Comparison of ENCODE assay signal across 18 cellular contexts in the genomic region with DNA sequence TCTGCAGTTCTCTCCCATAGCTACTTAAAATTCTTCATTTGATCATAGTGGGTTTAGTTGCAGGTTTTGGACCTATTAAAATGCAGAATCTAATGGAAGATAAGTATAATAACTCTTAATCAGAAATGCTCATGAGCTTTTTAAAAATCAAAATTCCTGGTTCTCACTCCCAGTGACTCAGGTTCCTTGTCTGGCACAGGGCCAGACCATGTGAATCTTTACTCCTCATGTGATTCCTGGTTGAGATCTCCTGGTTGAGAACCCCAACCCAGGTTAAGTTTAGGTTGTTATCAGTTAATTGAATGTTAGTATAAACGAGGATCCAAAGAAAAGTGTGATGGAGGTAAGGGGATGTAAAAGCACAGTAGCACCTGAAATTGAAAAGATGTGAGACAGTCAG. TPM values are rescaled to one million over a fixed set of nuclear protein-coding genes. Genes with fewer than 3 reads are reported as not detected.
DNase-seq lines count a peak whose midpoint lies in the region; ATAC-seq and TF ChIP-seq lines count a peak whose summit lies in the region.
"Had no signal": no experiment of that assay in that cellular context is flagged by ENCODE, and none has a peak within 500 bp of the region (broad histone marks: within the 10 kb centered on the region; RNA-seq: fewer than 3 reads in every experiment).

No MANE protein-coding gene starts in this region.

- no peaks in the 10 kb centered on the region for H3K27me3 ChIP-seq in SK-N-SH (ENCODE audit: insufficient read depth)
- H3K27me3 ChIP-seq in neural progenitor cell: no peaks in the 10 kb centered on the region
- H3K27me3 ChIP-seq in gastrocnemius medialis: no peaks in the 10 kb centered on the region
- no peaks in the 10 kb centered on the region for H3K27me3 ChIP-seq in HAP-1 (ENCODE audit: low read depth)
- H3K27me3 ChIP-seq: SJSA1 had no signal

- H3K79me2 ChIP-seq in SK-N-SH (ENCODE audit: insufficient read depth) (no peaks in the 10 kb centered on the region), neural progenitor cell (ENCODE audit: low read depth) (no peaks in the 10 kb centered on the region)

- H3K9me3 ChIP-seq in SK-N-SH (no peaks in the 10 kb centered on the region), neural progenitor cell (ENCODE audit: low read depth) (no peaks in the 10 kb centered on the region), gastrocnemius medialis (no peaks in the 10 kb centered on the region), HAP-1 (no peaks in the 10 kb centered on the region)
- H3K9me3 ChIP-seq: Caco-2, SJSA1 had no signal

- H3K9ac ChIP-seq in SK-N-SH (no peak overlapping the region), neural progenitor cell (no peak overlapping the region)

- WGBS in SK-N-SH (ENCODE audit: low lambda C conversion rate): 82% methylated on average over 1 of the region's 1 CpG

- no peak overlapping the region for H3K27ac Mint-ChIP-seq in neural progenitor cell
- H3K27ac Mint-ChIP-seq: IgD-negative memory B cell had no signal

- H3K27ac ChIP-seq in SK-N-SH (ENCODE audit: low read depth in 2 of 2, low read length in 1 of 2) (no peak overlapping the region), neural progenitor cell (no peak overlapping the region), gastrocnemius medialis (no peak overlapping the region)
- H3K27ac ChIP-seq: SJSA1 had no signal

- H3F3A ChIP-seq in SK-N-SH (replicated peaks; ENCODE audit: insufficient read depth): peaks cover 8% of the 10 kb centered on the region
- peaks cover 1% of the 10 kb centered on the region for H3F3A ChIP-seq in neural progenitor cell (ENCODE audit: low read depth)

- no peak for TF ChIP-seq POLR2A in gastrocnemius medialis (IDR thresholded peaks at IDR 0.05)

- peaks cover 0 to 8% of the 10 kb centered on the region in 2 experiments; a peak in 3 of 4 replicates for H3K4me1 ChIP-seq in SK-N-SH (ENCODE audit: control insufficient read depth in 1 of 2, insufficient read depth in 2 of 2, low read depth in 1 of 2, low read length in 1 of 2)
- peaks cover 20% of the 10 kb centered on the region for H3K4me1 ChIP-seq in neural progenitor cell
- H3K4me1 ChIP-seq in gastrocnemius medialis: no peaks in the 10 kb centered on the region
- H3K4me1 ChIP-seq in HAP-1: peaks cover 16% of the 10 kb centered on the region
- H3K4me1 ChIP-seq: Caco-2 had no signal

- in situ Hi-C loops in gastrocnemius medialis (cut with MboI; ENCODE audit: low sequenced_read_pairs in 4 of 4): no loop called here
- in situ Hi-C loops in HAP-1 (cut with MboI; ENCODE audit: low sequenced_read_pairs): no loop called here

- H3K9me3 Mint-ChIP-seq in neural progenitor cell: no peaks in the 10 kb centered on the region
- H3K9me3 Mint-ChIP-seq: CD14-positive monocyte, IgD-negative memory B cell had no signal

- no peak for DNase-seq in SK-N-SH
- peak; percentile 62 for DNase-seq in epithelial cell of esophagus (ENCODE audit: low read depth)
- DNase-seq in neural progenitor cell (ENCODE audit: low spot score): no peak
- DNase-seq in gastrocnemius medialis: no peak
- no peak for DNase-seq in retina
- DNase-seq in HAP-1 (ENCODE audit: low spot score in 2 of 2): no peak
- DNase-seq: AML-193, Caco-2, DMS153, NCI-H1436, NCI-H2081, NCI-H226, NCI-H526 treated with DMSO at 0.1 percent for 48 hours, OCI-M1 had no signal

- H3K9me2 ChIP-seq in SK-N-SH: no peaks in the 10 kb centered on the region

- no peak overlapping the region for H2AFZ ChIP-seq in SK-N-SH (ENCODE audit: low read depth)
- peak overlapping the region; percentile 29 for H2AFZ ChIP-seq in neural progenitor cell (replicated peaks)

- no peak for TF ChIP-seq CTCF in SK-N-SH (IDR thresholded peaks at IDR 0.05)
- TF ChIP-seq CTCF in epithelial cell of esophagus (IDR thresholded peaks at IDR 0.05; ENCODE audit: insufficient read depth, low read depth, low read length, missing control alignments): no peak
- no peak for TF ChIP-seq CTCF in neural progenitor cell (IDR thresholded peaks at IDR 0.05)
- TF ChIP-seq CTCF in gastrocnemius medialis (IDR thresholded peaks at IDR 0.05 in 4 of 5, conservative IDR thresholded peaks at IDR 0.05 in 1 of 5): no peak

- POLR2A ChIA-PET in SK-N-SH (lab: Yijun Ruan, JAX): no interaction called here

- H3K27me3 Mint-ChIP-seq in neural progenitor cell (ENCODE audit: insufficient read depth, low read depth): no peaks in the 10 kb centered on the region

- TF ChIP-seq EP300 in Ishikawa (IDR thresholded peaks at IDR 0.05; ENCODE audit: borderline replicate concordance) (no peak), SK-N-SH (IDR thresholded peaks at IDR 0.05; ENCODE audit: borderline replicate concordance in 1 of 2, low read depth in 1 of 2, low read length in 1 of 2) (no peak)

- H3K4me3 ChIP-seq in SK-N-SH (ENCODE audit: low read depth in 2 of 2, low read length in 1 of 2): no peak overlapping the region
- H3K4me3 ChIP-seq in epithelial cell of esophagus (ENCODE audit: low read length): no peak overlapping the region
- H3K4me3 ChIP-seq in neural progenitor cell: no peak overlapping the region
- H3K4me3 ChIP-seq in gastrocnemius medialis: no peak overlapping the region
- H3K4me3 ChIP-seq in HAP-1: no peak overlapping the region
- H3K4me3 ChIP-seq: SJSA1 had no signal

- no peak overlapping the region for H3K4me3 Mint-ChIP-seq in neural progenitor cell
- H3K4me3 Mint-ChIP-seq: CD14-positive monocyte, IgD-negative memory B cell had no signal

- H4K20me1 ChIP-seq in SK-N-SH (ENCODE audit: insufficient read depth) (no peaks in the 10 kb centered on the region), neural progenitor cell (ENCODE audit: low read depth) (no peaks in the 10 kb centered on the region)

- ATAC-seq in gastrocnemius medialis: no peak

- no peaks in the 10 kb centered on the region for H3K36me3 Mint-ChIP-seq in neural progenitor cell
- H3K36me3 Mint-ChIP-seq: CD14-positive monocyte, IgD-negative memory B cell had no signal

- H3K36me3 ChIP-seq in SK-N-SH (replicated peaks in 1 of 2; ENCODE audit: control insufficient read depth in 1 of 2, insufficient read depth in 2 of 2, low read length in 1 of 2) (no peaks in the 10 kb centered on the region), neural progenitor cell (no peaks in the 10 kb centered on the region), gastrocnemius medialis (no peaks in the 10 kb centered on the region), HAP-1 (replicated peaks) (no peaks in the 10 kb centered on the region)
- H3K36me3 ChIP-seq: SJSA1 had no signal

- no peak overlapping the region for H3K4me2 ChIP-seq in SK-N-SH
- H3K4me2 ChIP-seq in neural progenitor cell: no peak overlapping the region

- intact Hi-C loops in gastrocnemius medialis (cut with DNase I; ENCODE audit: low total_unique reads): no loop called here

- TF ChIP-seq RAD21 in Ishikawa (IDR thresholded peaks at IDR 0.05; ENCODE audit: low read depth) (no peak), SK-N-SH (IDR thresholded peaks at IDR 0.05; ENCODE audit: low read length) (no peak)

- CTCF ChIA-PET in SK-N-SH (lab: Yijun Ruan, JAX): no interaction called here

- peaks cover 3% of the 10 kb centered on the region for H3K4me1 Mint-ChIP-seq in neural progenitor cell
- H3K4me1 Mint-ChIP-seq: CD14-positive monocyte, IgD-negative memory B cell had no signal

TF ChIP-seq in SK-N-SH, 30 proteins besides CTCF, POLR2A, EP300 and RAD21:
- TF ChIP-seq RFX5 (IDR thresholded peaks at IDR 0.05; ENCODE audit: low read length): no peak
- no peak for TF ChIP-seq POLR2AphosphoS5 (IDR thresholded peaks at IDR 0.05; ENCODE audit: low read depth, low read length)
- TF ChIP-seq, protein P1, sequence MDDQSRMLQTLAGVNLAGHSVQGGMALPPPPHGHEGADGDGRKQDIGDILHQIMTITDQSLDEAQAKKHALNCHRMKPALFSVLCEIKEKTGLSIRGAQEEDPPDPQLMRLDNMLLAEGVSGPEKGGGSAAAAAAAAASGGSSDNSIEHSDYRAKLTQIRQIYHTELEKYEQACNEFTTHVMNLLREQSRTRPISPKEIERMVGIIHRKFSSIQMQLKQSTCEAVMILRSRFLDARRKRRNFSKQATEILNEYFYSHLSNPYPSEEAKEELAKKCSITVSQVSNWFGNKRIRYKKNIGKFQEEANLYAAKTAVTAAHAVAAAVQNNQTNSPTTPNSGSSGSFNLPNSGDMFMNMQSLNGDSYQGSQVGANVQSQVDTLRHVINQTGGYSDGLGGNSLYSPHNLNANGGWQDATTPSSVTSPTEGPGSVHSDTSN (IDR thresholded peaks at IDR 0.05): no peak
- 0 out of 2 replicates have a peak, but pooled peaks have one; percentile 23 for TF ChIP-seq NFIC (IDR thresholded peaks at IDR 0.05; ENCODE audit: borderline replicate concordance)
- no peak for TF ChIP-seq FOXJ3 (CRISPR knock-in tag; IDR thresholded peaks at IDR 0.05)
- TF ChIP-seq, protein P2, sequence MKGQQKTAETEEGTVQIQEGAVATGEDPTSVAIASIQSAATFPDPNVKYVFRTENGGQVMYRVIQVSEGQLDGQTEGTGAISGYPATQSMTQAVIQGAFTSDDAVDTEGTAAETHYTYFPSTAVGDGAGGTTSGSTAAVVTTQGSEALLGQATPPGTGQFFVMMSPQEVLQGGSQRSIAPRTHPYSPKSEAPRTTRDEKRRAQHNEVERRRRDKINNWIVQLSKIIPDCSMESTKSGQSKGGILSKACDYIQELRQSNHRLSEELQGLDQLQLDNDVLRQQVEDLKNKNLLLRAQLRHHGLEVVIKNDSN (IDR thresholded peaks at IDR 0.05; ENCODE audit: borderline replicate concordance, low read depth): no peak
- TF ChIP-seq FOSL2 (IDR thresholded peaks at IDR 0.05; ENCODE audit: borderline replicate concordance, low read depth): no peak
- no peak for TF ChIP-seq JUND (IDR thresholded peaks at IDR 0.05)

RNA-seq across cellular contexts. Expression of a gene that starts 17.5 kb away (rescaled TPM):
- 9.9 and 11.1 TPM in 2 replicates for polyA plus RNA-seq in SK-N-SH (2012; rRNA removed)
- polyA plus RNA-seq in SK-N-SH (2012; cell fraction: cytosol; rRNA removed): 11.6 and 16.6 TPM in 2 replicates
- polyA plus RNA-seq in SK-N-SH (2012; cell fraction: nucleus; rRNA removed): 7.9 and 8.3 TPM in 2 replicates
- 27.2 and 41.9 TPM in 2 replicates for total RNA-seq in neural progenitor cell (ENCODE audit: low replicate concordance)
- 10 to 100 TPM in 2 of 4 donors, 1 to 10 TPM in 2; 8.5 to 16.5 (median 10.3) TPM for total RNA-seq in gastrocnemius medialis
